11 cellular contexts compared by ENCODE assay signal in the genomic region with DNA sequence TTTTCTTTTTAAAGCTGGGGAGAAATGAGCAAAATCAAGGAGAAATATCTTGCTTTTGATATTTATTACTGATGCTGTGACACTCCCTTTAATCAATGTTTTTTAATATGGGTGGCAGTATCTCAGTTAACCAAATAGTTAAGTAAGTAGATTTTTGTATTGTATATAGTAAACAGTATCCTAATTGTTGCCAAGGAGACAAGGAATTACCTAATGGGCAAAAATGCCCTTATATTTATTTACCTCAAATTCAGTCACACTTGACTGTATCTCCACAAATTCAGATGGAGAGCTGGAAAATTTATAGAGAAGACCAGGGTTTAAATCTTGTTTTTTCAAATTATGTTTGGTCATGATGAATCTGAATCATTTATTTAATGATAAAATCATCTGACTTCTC. TPM values are rescaled to one million over a fixed set of nuclear protein-coding genes. Genes with fewer than 3 reads are reported as not detected.
A peak's percentile ranks its signal among the peaks of the same experiment; 100 is the strongest.
DNase-seq lines count a peak whose midpoint lies in the region; ATAC-seq and TF ChIP-seq lines count a peak whose summit lies in the region.
"Had no signal": no experiment of that assay in that cellular context is flagged by ENCODE, and none has a peak within 500 bp of the region (broad histone marks: within the 10 kb centered on the region; RNA-seq: fewer than 3 reads in every experiment).

No MANE protein-coding gene starts in this region.

- ATAC-seq in stimulated activated effector memory CD8-positive, alpha-beta T cell treated with anti-CD3 and anti-CD28 coated beads, Interleukin-12 subunit alpha, Interleukin-12 subunit beta, amount 100 ng/mL, for 72 hours, result no peak
- no peak for ATAC-seq in aorta (ENCODE audit: low FRiP score)

- H3K27ac ChIP-seq in aorta (ENCODE audit: low read depth in 1 of 2, low read length in 2 of 2), result no peak overlapping the region

- no peaks in the 10 kb centered on the region for H3K4me1 ChIP-seq in aorta (ENCODE audit: control insufficient read depth in 1 of 2, insufficient read depth in 2 of 2, low read length in 2 of 2)

- peaks cover 75% of the 10 kb centered on the region for H3K36me3 Mint-ChIP-seq in activated CD4-positive, alpha-beta T cell treated with anti-CD3 and anti-CD28 coated beads, Interleukin-2, amount 10 ng/mL, durations not matched to agents 24 days and 14 days (ENCODE audit: low read depth)
- H3K36me3 Mint-ChIP-seq in activated T-helper 1 cell treated with anti-CD3 and anti-CD28 coated beads, Interleukin-12 subunit alpha, Interleukin-12 subunit beta, Interleukin-2, Interleukin-4 antibody, amounts not matched to agents 30 ng/mL and 10 ng/mL and 1 ng/mL, durations not matched to agents 14 hours and 24 hours and 36 hours (ENCODE audit: low read depth), result peaks cover 70% of the 10 kb centered on the region
- peaks cover 8% of the 10 kb centered on the region for H3K36me3 Mint-ChIP-seq in glutamatergic neuron (ENCODE audit: unreplicated experiment)
- H3K36me3 Mint-ChIP-seq in stimulated activated effector memory CD8-positive, alpha-beta T cell treated with anti-CD3 and anti-CD28 coated beads, Interleukin-12 subunit alpha, Interleukin-12 subunit beta, amount 100 ng/mL, for 72 hours, result peaks cover 100% of the 10 kb centered on the region

- no peaks in the 10 kb centered on the region for H3K9me3 ChIP-seq in aorta (ENCODE audit: control insufficient read depth, low read length)

- H3K27ac Mint-ChIP-seq in activated CD4-positive, alpha-beta T cell treated with anti-CD3 and anti-CD28 coated beads, Interleukin-2, amount 10 ng/mL, durations not matched to agents 24 days and 14 days, result peak overlapping the region; percentile 80
- H3K27ac Mint-ChIP-seq in activated T-helper 1 cell treated with anti-CD3 and anti-CD28 coated beads, Interleukin-12 subunit alpha, Interleukin-12 subunit beta, Interleukin-2, Interleukin-4 antibody, amounts not matched to agents 30 ng/mL and 10 ng/mL and 1 ng/mL, durations not matched to agents 14 hours and 24 hours and 36 hours, result peak overlapping the region; percentile 64
- peak overlapping the region; percentile 0 for H3K27ac Mint-ChIP-seq in glutamatergic neuron (ENCODE audit: unreplicated experiment)
- peak overlapping the region; percentile 13 for H3K27ac Mint-ChIP-seq in stimulated activated effector memory CD8-positive, alpha-beta T cell treated with anti-CD3 and anti-CD28 coated beads, Interleukin-12 subunit alpha, Interleukin-12 subunit beta, amount 100 ng/mL, for 72 hours

- H3K4me3 Mint-ChIP-seq in activated CD4-positive, alpha-beta T cell treated with anti-CD3 and anti-CD28 coated beads, Interleukin-2, amount 10 ng/mL, durations not matched to agents 24 days and 14 days, result peak overlapping the region; percentile 59
- H3K4me3 Mint-ChIP-seq in activated T-helper 1 cell treated with anti-CD3 and anti-CD28 coated beads, Interleukin-12 subunit alpha, Interleukin-12 subunit beta, Interleukin-2, Interleukin-4 antibody, amounts not matched to agents 30 ng/mL and 10 ng/mL and 1 ng/mL, durations not matched to agents 14 hours and 24 hours and 36 hours, result peak overlapping the region; percentile 24
- H3K4me3 Mint-ChIP-seq in glutamatergic neuron (ENCODE audit: unreplicated experiment), result peak overlapping the region; percentile 63
- H3K4me3 Mint-ChIP-seq in stimulated activated effector memory CD8-positive, alpha-beta T cell treated with anti-CD3 and anti-CD28 coated beads, Interleukin-12 subunit alpha, Interleukin-12 subunit beta, amount 100 ng/mL, for 72 hours, result peak overlapping the region; percentile 3

- H3K36me3 ChIP-seq in aorta (ENCODE audit: control insufficient read depth in 1 of 2, insufficient read depth in 2 of 2, low read length in 1 of 2), result no peaks in the 10 kb centered on the region

- H3K27me3 ChIP-seq in aorta (ENCODE audit: control insufficient read depth in 1 of 2, insufficient read depth in 2 of 2, low read length in 1 of 2), result peaks cover 0 to 1% of the 10 kb centered on the region in 2 donors

- H3K4me1 Mint-ChIP-seq in activated CD4-positive, alpha-beta T cell treated with anti-CD3 and anti-CD28 coated beads, Interleukin-2, amount 10 ng/mL, durations not matched to agents 24 days and 14 days, result peaks cover 46% of the 10 kb centered on the region
- H3K4me1 Mint-ChIP-seq in activated T-helper 1 cell treated with anti-CD3 and anti-CD28 coated beads, Interleukin-12 subunit alpha, Interleukin-12 subunit beta, Interleukin-2, Interleukin-4 antibody, amounts not matched to agents 30 ng/mL and 10 ng/mL and 1 ng/mL, durations not matched to agents 14 hours and 24 hours and 36 hours (ENCODE audit: low read depth), result peaks cover 73% of the 10 kb centered on the region
- peaks cover 8% of the 10 kb centered on the region for H3K4me1 Mint-ChIP-seq in glutamatergic neuron (ENCODE audit: low read depth, unreplicated experiment)
- peaks cover 47% of the 10 kb centered on the region for H3K4me1 Mint-ChIP-seq in stimulated activated effector memory CD8-positive, alpha-beta T cell treated with anti-CD3 and anti-CD28 coated beads, Interleukin-12 subunit alpha, Interleukin-12 subunit beta, amount 100 ng/mL, for 72 hours

- H3K27me3 Mint-ChIP-seq in activated CD4-positive, alpha-beta T cell treated with anti-CD3 and anti-CD28 coated beads, Interleukin-2, amount 10 ng/mL, durations not matched to agents 24 days and 14 days, result no peaks in the 10 kb centered on the region
- H3K27me3 Mint-ChIP-seq in activated T-helper 1 cell treated with anti-CD3 and anti-CD28 coated beads, Interleukin-12 subunit alpha, Interleukin-12 subunit beta, Interleukin-2, Interleukin-4 antibody, amounts not matched to agents 30 ng/mL and 10 ng/mL and 1 ng/mL, durations not matched to agents 14 hours and 24 hours and 36 hours (ENCODE audit: insufficient read depth), result no peaks in the 10 kb centered on the region
- H3K27me3 Mint-ChIP-seq in glutamatergic neuron (ENCODE audit: unreplicated experiment), result peaks cover 13% of the 10 kb centered on the region

- TF ChIP-seq CTCF in glutamatergic neuron (IDR thresholded peaks at IDR 0.05; ENCODE audit: partially characterized antibody, unreplicated experiment), result no peak

- intact Hi-C loops in activated CD4-positive, alpha-beta T cell treated with anti-CD3 and anti-CD28 coated beads, Interleukin-2, amount 10 ng/mL, durations not matched to agents 24 days and 14 days (cut with micrococcal nuclease), result no loop called here
- intact Hi-C loops in activated T-helper 1 cell treated with anti-CD3 and anti-CD28 coated beads, Interleukin-12 subunit alpha, Interleukin-12 subunit beta, Interleukin-2, Interleukin-4 antibody, amounts not matched to agents 30 ng/mL and 10 ng/mL and 1 ng/mL, durations not matched to agents 14 hours and 24 hours and 36 hours (cut with micrococcal nuclease), result no loop called here
- intact Hi-C loops in aorta (cut with DNase I), result no loop called here

- no peak for DNase-seq in activated CD4-positive, alpha-beta T cell treated with anti-CD3 and anti-CD28 coated beads, Interleukin-2, amount 10 ng/mL, durations not matched to agents 24 days and 14 days
- no peak for DNase-seq in activated CD4-positive, alpha-beta T cell treated with anti-CD3 and anti-CD28 coated beads, Interleukin-2, amount 50 U/mL, for 48 hours
- no peak for DNase-seq in activated T-helper 1 cell treated with anti-CD3 and anti-CD28 coated beads, Interleukin-12 subunit alpha, Interleukin-12 subunit beta, Interleukin-2, Interleukin-4 antibody, amounts not matched to agents 30 ng/mL and 10 ng/mL and 1 ng/mL, durations not matched to agents 14 hours and 24 hours and 36 hours (ENCODE audit: low spot score)
- DNase-seq in glutamatergic neuron, result no peak
- DNase-seq in stimulated activated effector memory CD8-positive, alpha-beta T cell treated with anti-CD3 and anti-CD28 coated beads, Interleukin-12 subunit alpha, Interleukin-12 subunit beta, amount 100 ng/mL, for 72 hours (ENCODE audit: low spot score in 2 of 2), result no peak
- DNase-seq in DMS153 (lab: John Stamatoyannopoulos, UW), result no peak
- no peak for DNase-seq in hippocampal formation (lab: John Stamatoyannopoulos, UW)
- DNase-seq in aorta, result no peak
- DNase-seq: ACHN, NCI-H2227 treated with DMSO at 0.1 percent for 48 hours, SIG-M5 had no signal

- H3K9me3 Mint-ChIP-seq in activated CD4-positive, alpha-beta T cell treated with anti-CD3 and anti-CD28 coated beads, Interleukin-2, amount 10 ng/mL, durations not matched to agents 24 days and 14 days, result peaks cover 12% of the 10 kb centered on the region
- peaks cover 13% of the 10 kb centered on the region for H3K9me3 Mint-ChIP-seq in activated T-helper 1 cell treated with anti-CD3 and anti-CD28 coated beads, Interleukin-12 subunit alpha, Interleukin-12 subunit beta, Interleukin-2, Interleukin-4 antibody, amounts not matched to agents 30 ng/mL and 10 ng/mL and 1 ng/mL, durations not matched to agents 14 hours and 24 hours and 36 hours
- peaks cover 17% of the 10 kb centered on the region for H3K9me3 Mint-ChIP-seq in glutamatergic neuron (ENCODE audit: unreplicated experiment)
- peaks cover 7% of the 10 kb centered on the region for H3K9me3 Mint-ChIP-seq in stimulated activated effector memory CD8-positive, alpha-beta T cell treated with anti-CD3 and anti-CD28 coated beads, Interleukin-12 subunit alpha, Interleukin-12 subunit beta, amount 100 ng/mL, for 72 hours

- no peak overlapping the region for H3K4me3 ChIP-seq in aorta (ENCODE audit: low read length in 2 of 2)

RNA-seq across cellular contexts. Expression of a gene that starts 3.6 kb away (rescaled TPM):
- total RNA-seq in activated CD4-positive, alpha-beta T cell treated with anti-CD3 and anti-CD28 coated beads, Interleukin-2, amount 10 ng/mL, durations not matched to agents 24 days and 14 days, result 105 and 111 TPM in 2 replicates
- total RNA-seq in activated T-helper 1 cell treated with anti-CD3 and anti-CD28 coated beads, Interleukin-12 subunit alpha, Interleukin-12 subunit beta, Interleukin-2, Interleukin-4 antibody, amounts not matched to agents 30 ng/mL and 10 ng/mL and 1 ng/mL, durations not matched to agents 14 hours and 24 hours and 36 hours, result 102 and 104 TPM in 2 replicates
- total RNA-seq in glutamatergic neuron (ENCODE audit: unreplicated experiment) (201 TPM), aorta (100 to 1,000 TPM; 120 to 144 TPM)
- 10 to 100 TPM; 38.0 to 42.6 TPM for polyA plus RNA-seq in aorta

Comparison
In these comparisons a context has a peak if more than half of its experiments do, and no peak if none do; other contexts are left out.
1. H3K27ac Mint-ChIP-seq: peak in every context shown above with its lines; median percentile 80 in activated CD4-positive, alpha-beta T cell treated with anti-CD3 and anti-CD28 coated beads, Interleukin-2, amount 10 ng/mL, durations not matched to agents 24 days and 14 days; 64 in activated T-helper 1 cell treated with anti-CD3 and anti-CD28 coated beads, Interleukin-12 subunit alpha, Interleukin-12 subunit beta, Interleukin-2, Interleukin-4 antibody, amounts not matched to agents 30 ng/mL and 10 ng/mL and 1 ng/mL, durations not matched to agents 14 hours and 24 hours and 36 hours; 13 in stimulated activated effector memory CD8-positive, alpha-beta T cell treated with anti-CD3 and anti-CD28 coated beads, Interleukin-12 subunit alpha, Interleukin-12 subunit beta, amount 100 ng/mL, for 72 hours; 0 in glutamatergic neuron.
2. H3K4me3 Mint-ChIP-seq: peak in every context shown above with its lines; median percentile 63 in glutamatergic neuron; 59 in activated CD4-positive, alpha-beta T cell treated with anti-CD3 and anti-CD28 coated beads, Interleukin-2, amount 10 ng/mL, durations not matched to agents 24 days and 14 days; 24 in activated T-helper 1 cell treated with anti-CD3 and anti-CD28 coated beads, Interleukin-12 subunit alpha, Interleukin-12 subunit beta, Interleukin-2, Interleukin-4 antibody, amounts not matched to agents 30 ng/mL and 10 ng/mL and 1 ng/mL, durations not matched to agents 14 hours and 24 hours and 36 hours; 3 in stimulated activated effector memory CD8-positive, alpha-beta T cell treated with anti-CD3 and anti-CD28 coated beads, Interleukin-12 subunit alpha, Interleukin-12 subunit beta, amount 100 ng/mL, for 72 hours.